Comparison of ENCODE assay signal across 1 cellular context in genomic region chr12:120903382-120903817, GRCh38.
TF ChIP-seq lines count a peak whose summit lies in the region.

No MANE protein-coding gene starts in this region.

TF ChIP-seq in HepG2, 621 proteins besides CTCF, POLR2A, EP300 and RAD21 (continued from another document):
- TF ChIP-seq ZNF563 (CRISPR knock-in tag; IDR thresholded peaks at IDR 0.05) (no peak), ZNF292 (CRISPR knock-in tag; IDR thresholded peaks at IDR 0.05; ENCODE audit: borderline replicate concordance, low read depth) (no peak), ZNF709 (CRISPR knock-in tag; IDR thresholded peaks at IDR 0.05) (no peak), MEIS2 (CRISPR knock-in tag; IDR thresholded peaks at IDR 0.05) (no peak), CREB1 (IDR thresholded peaks at IDR 0.05) (no peak), CREB1 (CRISPR knock-in tag; IDR thresholded peaks at IDR 0.05) (no peak), SNAPC2 (CRISPR knock-in tag; IDR thresholded peaks at IDR 0.05) (no peak), SRSF1 (optimal IDR thresholded peaks at IDR 0.05; ENCODE audit: low read depth, low read length) (no peak), ZNF343 (CRISPR knock-in tag; IDR thresholded peaks at IDR 0.05) (no peak), SNAPC5 (CRISPR knock-in tag; IDR thresholded peaks at IDR 0.05; ENCODE audit: borderline replicate concordance) (0 out of 2 replicates have a peak, but pooled peaks have one; percentile 40), KLF9 (CRISPR knock-in tag; IDR thresholded peaks at IDR 0.05; ENCODE audit: low read depth) (no peak), THYN1 (CRISPR knock-in tag; IDR thresholded peaks at IDR 0.05; ENCODE audit: borderline replicate concordance, low read depth) (no peak), ZBTB21 (CRISPR knock-in tag; IDR thresholded peaks at IDR 0.05) (no peak), ZNF7 (CRISPR knock-in tag; IDR thresholded peaks at IDR 0.05) (no peak), DMTF1 (CRISPR knock-in tag; IDR thresholded peaks at IDR 0.05) (no peak), ZNF383 (CRISPR knock-in tag; IDR thresholded peaks at IDR 0.05; ENCODE audit: borderline replicate concordance) (no peak), SATB2 (CRISPR knock-in tag; IDR thresholded peaks at IDR 0.05) (no peak), BCL6 (CRISPR knock-in tag; IDR thresholded peaks at IDR 0.05) (no peak), XBP1 (CRISPR knock-in tag; IDR thresholded peaks at IDR 0.05) (no peak), ZBTB38 (CRISPR knock-in tag; IDR thresholded peaks at IDR 0.05) (no peak), ERF (CRISPR knock-in tag; IDR thresholded peaks at IDR 0.05) (no peak), ZNF788 (CRISPR knock-in tag; IDR thresholded peaks at IDR 0.05; ENCODE audit: borderline replicate concordance) (0 out of 2 replicates have a peak, but pooled peaks have one; percentile 34), NR2F2 (IDR thresholded peaks at IDR 0.05; ENCODE audit: borderline replicate concordance, low read depth) (no peak; the same call in 1 of the 2 replicates), AHR (CRISPR knock-in tag; IDR thresholded peaks at IDR 0.05) (no peak), ZNF839 (CRISPR knock-in tag; IDR thresholded peaks at IDR 0.05; ENCODE audit: borderline replicate concordance) (no peak), SIX1 (CRISPR knock-in tag; IDR thresholded peaks at IDR 0.05; ENCODE audit: borderline replicate concordance) (no peak), U2AF2 (IDR thresholded peaks at IDR 0.05; ENCODE audit: low read depth, low read length) (no peak), NCOA2 (CRISPR knock-in tag; IDR thresholded peaks at IDR 0.05) (no peak), RERE (CRISPR knock-in tag; IDR thresholded peaks at IDR 0.05; ENCODE audit: low read depth) (no peak), MAFG (CRISPR knock-in tag; IDR thresholded peaks at IDR 0.05) (no peak), ARHGAP35 (CRISPR knock-in tag; IDR thresholded peaks at IDR 0.05; ENCODE audit: borderline replicate concordance) (peak; percentile 59; the same call in 1 of the 2 replicates), ZNF569 (CRISPR knock-in tag; IDR thresholded peaks at IDR 0.05; ENCODE audit: borderline replicate concordance) (no peak), ZNF451 (CRISPR knock-in tag; IDR thresholded peaks at IDR 0.05) (no peak), KIAA2018 (CRISPR knock-in tag; IDR thresholded peaks at IDR 0.05; ENCODE audit: borderline replicate concordance) (no peak), GZF1 (CRISPR knock-in tag; IDR thresholded peaks at IDR 0.05) (no peak), ISX (CRISPR knock-in tag; conservative IDR thresholded peaks at IDR 0.05) (no peak)
- TF ChIP-seq, protein P1, sequence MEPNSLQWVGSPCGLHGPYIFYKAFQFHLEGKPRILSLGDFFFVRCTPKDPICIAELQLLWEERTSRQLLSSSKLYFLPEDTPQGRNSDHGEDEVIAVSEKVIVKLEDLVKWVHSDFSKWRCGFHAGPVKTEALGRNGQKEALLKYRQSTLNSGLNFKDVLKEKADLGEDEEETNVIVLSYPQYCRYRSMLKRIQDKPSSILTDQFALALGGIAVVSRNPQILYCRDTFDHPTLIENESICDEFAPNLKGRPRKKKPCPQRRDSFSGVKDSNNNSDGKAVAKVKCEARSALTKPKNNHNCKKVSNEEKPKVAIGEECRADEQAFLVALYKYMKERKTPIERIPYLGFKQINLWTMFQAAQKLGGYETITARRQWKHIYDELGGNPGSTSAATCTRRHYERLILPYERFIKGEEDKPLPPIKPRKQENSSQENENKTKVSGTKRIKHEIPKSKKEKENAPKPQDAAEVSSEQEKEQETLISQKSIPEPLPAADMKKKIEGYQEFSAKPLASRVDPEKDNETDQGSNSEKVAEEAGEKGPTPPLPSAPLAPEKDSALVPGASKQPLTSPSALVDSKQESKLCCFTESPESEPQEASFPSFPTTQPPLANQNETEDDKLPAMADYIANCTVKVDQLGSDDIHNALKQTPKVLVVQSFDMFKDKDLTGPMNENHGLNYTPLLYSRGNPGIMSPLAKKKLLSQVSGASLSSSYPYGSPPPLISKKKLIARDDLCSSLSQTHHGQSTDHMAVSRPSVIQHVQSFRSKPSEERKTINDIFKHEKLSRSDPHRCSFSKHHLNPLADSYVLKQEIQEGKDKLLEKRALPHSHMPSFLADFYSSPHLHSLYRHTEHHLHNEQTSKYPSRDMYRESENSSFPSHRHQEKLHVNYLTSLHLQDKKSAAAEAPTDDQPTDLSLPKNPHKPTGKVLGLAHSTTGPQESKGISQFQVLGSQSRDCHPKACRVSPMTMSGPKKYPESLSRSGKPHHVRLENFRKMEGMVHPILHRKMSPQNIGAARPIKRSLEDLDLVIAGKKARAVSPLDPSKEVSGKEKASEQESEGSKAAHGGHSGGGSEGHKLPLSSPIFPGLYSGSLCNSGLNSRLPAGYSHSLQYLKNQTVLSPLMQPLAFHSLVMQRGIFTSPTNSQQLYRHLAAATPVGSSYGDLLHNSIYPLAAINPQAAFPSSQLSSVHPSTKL (CRISPR knock-in tag; IDR thresholded peaks at IDR 0.05): peak; percentile 38; the same call in 1 of the 2 replicates
- TF ChIP-seq, protein P2, sequence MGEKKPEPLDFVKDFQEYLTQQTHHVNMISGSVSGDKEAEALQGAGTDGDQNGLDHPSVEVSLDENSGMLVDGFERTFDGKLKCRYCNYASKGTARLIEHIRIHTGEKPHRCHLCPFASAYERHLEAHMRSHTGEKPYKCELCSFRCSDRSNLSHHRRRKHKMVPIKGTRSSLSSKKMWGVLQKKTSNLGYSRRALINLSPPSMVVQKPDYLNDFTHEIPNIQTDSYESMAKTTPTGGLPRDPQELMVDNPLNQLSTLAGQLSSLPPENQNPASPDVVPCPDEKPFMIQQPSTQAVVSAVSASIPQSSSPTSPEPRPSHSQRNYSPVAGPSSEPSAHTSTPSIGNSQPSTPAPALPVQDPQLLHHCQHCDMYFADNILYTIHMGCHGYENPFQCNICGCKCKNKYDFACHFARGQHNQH (CRISPR knock-in tag; IDR thresholded peaks at IDR 0.05): peak; percentile 19; the same call in 1 of the 2 replicates
- TF ChIP-seq, protein P3, sequence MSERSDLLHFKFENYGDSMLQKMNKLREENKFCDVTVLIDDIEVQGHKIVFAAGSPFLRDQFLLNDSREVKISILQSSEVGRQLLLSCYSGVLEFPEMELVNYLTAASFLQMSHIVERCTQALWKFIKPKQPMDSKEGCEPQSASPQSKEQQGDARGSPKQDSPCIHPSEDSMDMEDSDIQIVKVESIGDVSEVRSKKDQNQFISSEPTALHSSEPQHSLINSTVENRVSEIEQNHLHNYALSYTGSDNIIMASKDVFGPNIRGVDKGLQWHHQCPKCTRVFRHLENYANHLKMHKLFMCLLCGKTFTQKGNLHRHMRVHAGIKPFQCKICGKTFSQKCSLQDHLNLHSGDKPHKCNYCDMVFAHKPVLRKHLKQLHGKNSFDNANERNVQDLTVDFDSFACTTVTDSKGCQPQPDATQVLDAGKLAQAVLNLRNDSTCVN (CRISPR knock-in tag; IDR thresholded peaks at IDR 0.05; ENCODE audit: borderline replicate concordance): no peak
